Comparison of ENCODE assay signal across 33 cellular contexts in the genomic region with DNA sequence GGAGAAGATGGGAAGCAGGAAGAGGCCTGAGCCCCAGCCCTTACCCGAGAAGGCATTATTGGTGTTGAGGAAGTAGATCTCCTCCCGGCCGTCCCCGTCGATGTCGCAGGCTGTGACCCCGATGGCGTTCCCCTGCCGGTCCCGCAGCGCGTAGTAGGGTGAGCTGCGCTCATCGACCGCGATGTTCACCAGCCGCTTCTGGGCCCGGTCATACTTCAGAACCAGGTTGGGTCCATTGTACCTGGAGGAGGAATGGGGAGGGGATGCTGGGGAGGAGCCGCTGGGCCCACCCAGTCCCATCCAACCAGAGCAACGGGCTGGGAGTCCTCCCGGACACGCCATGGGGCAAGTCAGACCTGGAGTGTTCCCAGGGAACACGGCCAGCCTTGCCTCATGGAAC.
DNase-seq lines count a peak whose midpoint lies in the region; ATAC-seq and TF ChIP-seq lines count a peak whose summit lies in the region.
"Had no signal": no experiment of that assay in that cellular context is flagged by ENCODE, and none has a peak within 500 bp of the region (broad histone marks: within the 10 kb centered on the region; RNA-seq: fewer than 3 reads in every experiment).

No MANE protein-coding gene starts in this region.

- H2AFZ ChIP-seq in IMR-90 (replicated peaks; ENCODE audit: low read length, poor library complexity) = no peak overlapping the region

- H2AK9ac ChIP-seq in IMR-90 (replicated peaks; ENCODE audit: low read depth, low read length, poor library complexity) = peak overlapping the region; percentile 42

- H2BK15ac ChIP-seq in IMR-90 (ENCODE audit: low read depth, low read length) = no peak overlapping the region

- H4K8ac ChIP-seq in IMR-90 (ENCODE audit: low read depth in 2 of 2, low read length in 2 of 2) = no peak overlapping the region

- WGBS in IMR-90 (ENCODE audit: extremely low coverage in 2 of 2, insufficient read length in 1 of 2), 2 experiments = no CpG with 5 or more reads among the region's 23 CpGs
- 84 to 96% (median 90%) methylated on average over 19 to 23 of the region's 23 CpGs for WGBS in spleen, 5 donors

- no peak overlapping the region for H3K27ac ChIP-seq in IMR-90 (ENCODE audit: insufficient read depth, low read length)
- H3K27ac ChIP-seq in spleen = no peak overlapping the region
- H3K27ac ChIP-seq: 22Rv1; A549; BLaER1; BLaER1 treated with 17β-estradiol and CSF1 and Interleukin-3, amounts not matched to agents 10 nM and 100 nM; C4-2B had no signal

- H4K5ac ChIP-seq in IMR-90 (ENCODE audit: low read depth, low read length) = no peak overlapping the region

- CTCF ChIA-PET in IMR-90 (lab: Yijun Ruan, JAX) = no interaction called here

- no peak overlapping the region for H2AK5ac ChIP-seq in IMR-90 (ENCODE audit: low read depth, low read length)

- POLR2A ChIA-PET in IMR-90 (lab: Charles Lee; ENCODE audit: unreplicated experiment) = no interaction called here

- intact Hi-C loops in IMR-90 (cut with micrococcal nuclease) (no loop called here), posterior vena cava (cut with DNase I) (no loop called here), spleen (cut with DNase I; ENCODE audit: low total_unique reads) (no loop called here), posterior cingulate gyrus (cut with DNase I) (no loop called here)

- TF ChIP-seq CTCF in IMR-90 (conservative IDR thresholded peaks at IDR 0.05; ENCODE audit: low read depth, low read length) = no peak
- TF ChIP-seq CTCF in spleen (IDR thresholded peaks at IDR 0.05 in 8 of 11, conservative IDR thresholded peaks at IDR 0.05 in 3 of 11) = no peak

- no peaks in the 10 kb centered on the region for H3K9me1 ChIP-seq in IMR-90 (ENCODE audit: insufficient read depth, low read length)

- no peak overlapping the region for H3K18ac ChIP-seq in IMR-90 (ENCODE audit: low read depth, low read length)

- no peak overlapping the region for H2BK20ac ChIP-seq in IMR-90 (ENCODE audit: low read depth, low read length)

- H3K14ac ChIP-seq in IMR-90 (replicated peaks; ENCODE audit: low read depth, low read length) = no peak overlapping the region

- H3K23ac ChIP-seq in IMR-90 (ENCODE audit: low read depth, low read length) = no peak overlapping the region

- no peak for TF ChIP-seq POLR2A in IMR-90 (IDR thresholded peaks at IDR 0.05; ENCODE audit: low read depth, low read length)
- TF ChIP-seq POLR2A in spleen (IDR thresholded peaks at IDR 0.05) = no peak

- no peaks in the 10 kb centered on the region for H3K79me1 ChIP-seq in IMR-90 (ENCODE audit: low read depth in 1 of 2, low read length in 2 of 2)

- ATAC-seq in IMR-90 (ENCODE audit: low read depth) (no peak), HG02759 (IDR thresholded peaks at IDR 0.05; ENCODE audit: unreplicated experiment) (no peak)
- ATAC-seq: A549; CD8-positive, alpha-beta T cell had no signal

- H3K9me3 ChIP-seq in IMR-90 (ENCODE audit: control insufficient read depth, insufficient read depth, low read length) = no peaks in the 10 kb centered on the region
- no peaks in the 10 kb centered on the region for H3K9me3 ChIP-seq in spleen
- H3K9me3 ChIP-seq: A549; BE2C; BLaER1; BLaER1 treated with 17β-estradiol and CSF1 and Interleukin-3, amounts not matched to agents 10 nM and 100 nM; Caco-2 had no signal

- in situ Hi-C loops in IMR-90 (cut with MboI; ENCODE audit: low sequenced_read_pairs) = no loop called here

- H3K4me1 ChIP-seq in IMR-90 (ENCODE audit: control insufficient read depth, insufficient read depth, low read length) = no peaks in the 10 kb centered on the region
- H3K4me1 ChIP-seq in spleen = no peaks in the 10 kb centered on the region
- H3K4me1 ChIP-seq: A549, BE2C, Caco-2 had no signal

- dilution Hi-C loops in IMR-90 (cut with HindIII; ENCODE audit: low sequenced_read_pairs, unreplicated experiment) = no loop called here

- no peak overlapping the region for H3K56ac ChIP-seq in IMR-90 (ENCODE audit: extremely low read depth, insufficient read depth, low read length)

- H4K91ac ChIP-seq in IMR-90 (ENCODE audit: insufficient read depth, low read depth, low read length) = no peak overlapping the region

- no peak overlapping the region for H2BK5ac ChIP-seq in IMR-90 (ENCODE audit: low read depth, low read length, poor library complexity, severe bottlenecking)

- DNase-seq in activated effector memory CD4-positive, alpha-beta T cell treated with anti-CD3 and anti-CD28 coated beads, Interleukin-2, amount 50 U/mL, for 16 hours = peak; percentile 53
- DNase-seq in activated effector memory CD4-positive, alpha-beta T cell treated with Interleukin-2 at 50 U/mL for 16 hours = no peak
- DNase-seq in IMR-90 (no peak), posterior vena cava (ENCODE audit: low spot score) (peak; percentile 73), spleen (peak; percentile 49), posterior cingulate gyrus (no peak), SK-N-DZ (ENCODE audit: low spot score) (no peak)
- DNase-seq: 8988T; ACHN; AML-193; BE2C; C1 segment of cervical spinal cord; Caco-2; Calu3; CD4-positive, alpha-beta memory T cell; CD4-positive, alpha-beta T cell; CD4-positive, CD25-positive, alpha-beta regulatory T cell; CD8-positive, alpha-beta memory T cell; CD8-positive, alpha-beta T cell; COR-L47; DMS 273 treated with DMSO at 0.1 percent for 48 hours; DMS153; DMS53; DMS79; DMS79 treated with DMSO at 0.1 percent for 48 hours; DND-41; EL had no signal

- H3K36me3 ChIP-seq in IMR-90 (ENCODE audit: control insufficient read depth, insufficient read depth, low read length) = no peaks in the 10 kb centered on the region
- no peaks in the 10 kb centered on the region for H3K36me3 ChIP-seq in spleen
- H3K36me3 ChIP-seq: BE2C; BLaER1; BLaER1 treated with 17β-estradiol and CSF1 and Interleukin-3, amounts not matched to agents 10 nM and 100 nM had no signal

- no peak overlapping the region for H3K4me2 ChIP-seq in IMR-90 (ENCODE audit: low read depth, low read length)
- H3K4me2 ChIP-seq: A549; BLaER1; BLaER1 treated with 17β-estradiol and CSF1 and Interleukin-3, amounts not matched to agents 10 nM and 100 nM had no signal

- H3K9ac ChIP-seq in IMR-90 (ENCODE audit: low read depth, low read length) = no peak overlapping the region
- H3K9ac ChIP-seq: BLaER1; BLaER1 treated with 17β-estradiol and CSF1 and Interleukin-3, amounts not matched to agents 10 nM and 100 nM had no signal

- H3K27me3 ChIP-seq in IMR-90 (ENCODE audit: control insufficient read depth, insufficient read depth, low read length) (peaks cover 2% of the 10 kb centered on the region; the same call in 1 of the 2 replicates), spleen (replicated peaks in 1 of 7) (peaks cover 0 to 70% (median 0%) of the 10 kb centered on the region in 7 donors)
- H3K27me3 ChIP-seq: BE2C; BLaER1; BLaER1 treated with 17β-estradiol and CSF1 and Interleukin-3, amounts not matched to agents 10 nM and 100 nM had no signal

- no peak for TF ChIP-seq RAD21 in IMR-90 (IDR thresholded peaks at IDR 0.05; ENCODE audit: low read length)

- H3K4me3 ChIP-seq in IMR-90 (ENCODE audit: insufficient read depth, low read depth, low read length) (no peak overlapping the region), spleen (no peak overlapping the region)
- H3K4me3 ChIP-seq: A549; BLaER1; BLaER1 treated with 17β-estradiol and CSF1 and Interleukin-3, amounts not matched to agents 10 nM and 100 nM had no signal

- no peak overlapping the region for H2BK120ac ChIP-seq in IMR-90 (ENCODE audit: low read depth, low read length)

- no TSS peak for BruUV-seq in IMR-90 (replicated peaks; lab: Mats Ljungman, UMichigan)

- H3K4ac ChIP-seq in IMR-90 (ENCODE audit: low read depth, low read length) = no peak overlapping the region

- no peaks in the 10 kb centered on the region for H4K20me1 ChIP-seq in IMR-90 (ENCODE audit: insufficient read depth, low read length)
- H4K20me1 ChIP-seq: BLaER1; BLaER1 treated with 17β-estradiol and CSF1 and Interleukin-3, amounts not matched to agents 10 nM and 100 nM had no signal

TF ChIP-seq in IMR-90, 13 proteins besides CTCF, POLR2A, EP300 and RAD21:
- TF ChIP-seq, protein P1, sequence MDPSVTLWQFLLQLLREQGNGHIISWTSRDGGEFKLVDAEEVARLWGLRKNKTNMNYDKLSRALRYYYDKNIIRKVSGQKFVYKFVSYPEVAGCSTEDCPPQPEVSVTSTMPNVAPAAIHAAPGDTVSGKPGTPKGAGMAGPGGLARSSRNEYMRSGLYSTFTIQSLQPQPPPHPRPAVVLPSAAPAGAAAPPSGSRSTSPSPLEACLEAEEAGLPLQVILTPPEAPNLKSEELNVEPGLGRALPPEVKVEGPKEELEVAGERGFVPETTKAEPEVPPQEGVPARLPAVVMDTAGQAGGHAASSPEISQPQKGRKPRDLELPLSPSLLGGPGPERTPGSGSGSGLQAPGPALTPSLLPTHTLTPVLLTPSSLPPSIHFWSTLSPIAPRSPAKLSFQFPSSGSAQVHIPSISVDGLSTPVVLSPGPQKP (IDR thresholded peaks at IDR 0.05; ENCODE audit: borderline replicate concordance, low read depth, low read length) = no peak
- TF ChIP-seq NFE2L2 (IDR thresholded peaks at IDR 0.05; ENCODE audit: low read depth, low read length) (no peak), MAZ (IDR thresholded peaks at IDR 0.05; ENCODE audit: borderline replicate concordance, low read depth, low read length) (no peak), FOS (IDR thresholded peaks at IDR 0.05; ENCODE audit: low read depth, low read length) (no peak), CHD1 (IDR thresholded peaks at IDR 0.05; ENCODE audit: low read depth, low read length) (no peak), RFX5 (IDR thresholded peaks at IDR 0.05; ENCODE audit: low read depth, low read length) (no peak), RCOR1 (IDR thresholded peaks at IDR 0.05; ENCODE audit: insufficient replicate concordance, low read length) (no peak), MAFK (IDR thresholded peaks at IDR 0.05; ENCODE audit: low read depth, low read length) (no peak), BHLHE40 (IDR thresholded peaks at IDR 0.05; ENCODE audit: low read depth, low read length) (no peak), MXI1 (IDR thresholded peaks at IDR 0.05; ENCODE audit: borderline replicate concordance, low read depth, low read length) (no peak), CEBPB (IDR thresholded peaks at IDR 0.05; ENCODE audit: low read depth, low read length) (no peak), SMC3 (IDR thresholded peaks at IDR 0.05; ENCODE audit: low read depth, low read length) (no peak)
- TF ChIP-seq, protein P2, sequence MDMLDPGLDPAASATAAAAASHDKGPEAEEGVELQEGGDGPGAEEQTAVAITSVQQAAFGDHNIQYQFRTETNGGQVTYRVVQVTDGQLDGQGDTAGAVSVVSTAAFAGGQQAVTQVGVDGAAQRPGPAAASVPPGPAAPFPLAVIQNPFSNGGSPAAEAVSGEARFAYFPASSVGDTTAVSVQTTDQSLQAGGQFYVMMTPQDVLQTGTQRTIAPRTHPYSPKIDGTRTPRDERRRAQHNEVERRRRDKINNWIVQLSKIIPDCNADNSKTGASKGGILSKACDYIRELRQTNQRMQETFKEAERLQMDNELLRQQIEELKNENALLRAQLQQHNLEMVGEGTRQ (IDR thresholded peaks at IDR 0.05; ENCODE audit: low read depth, low read length) = no peak

Comparison
In these comparisons a context has a peak if more than half of its experiments do, and no peak if none do; other contexts are left out.
1. DNase-seq: peak in activated effector memory CD4-positive, alpha-beta T cell treated with anti-CD3 and anti-CD28 coated beads, Interleukin-2, amount 50 U/mL, for 16 hours (single experiment), posterior vena cava (single experiment) and spleen (single experiment); none in activated effector memory CD4-positive, alpha-beta T cell treated with Interleukin-2 at 50 U/mL for 16 hours (single experiment), IMR-90 (single experiment), posterior cingulate gyrus (0 of 10) and SK-N-DZ (single experiment).